Comparison of ENCODE assay signal across 8 cellular contexts in genomic region chr7:98251844-98252639, GRCh38. TPM values are rescaled to one million over a fixed set of nuclear protein-coding genes. Genes with fewer than 3 reads are reported as not detected.
DNase-seq lines count a peak whose midpoint lies in the region; ATAC-seq and TF ChIP-seq lines count a peak whose summit lies in the region.

Gene TECPR1, minus strand, starts transcription at chr7:98252232. Its CDS starts 6,086 bp downstream, at chr7:98246146.

- TF ChIP-seq CTCF in PC-9 (conservative IDR thresholded peaks at IDR 0.05), result no peak

- peaks cover 23% of the 10 kb centered on the region for H3F3A ChIP-seq in PC-9 (ENCODE audit: insufficient read depth, low read depth)

- H3K9me3 ChIP-seq in PC-9 (ENCODE audit: insufficient read depth, low read depth) (no peaks in the 10 kb centered on the region), muscle layer of colon (ENCODE audit: low read length) (no peaks in the 10 kb centered on the region)

- POLR2A ChIA-PET in PC-9 (lab: Charles Lee; ENCODE audit: unreplicated experiment), result interaction anchor here (0.5 kb wide), 1 partner anchor 1081 kb away, joined by 11 read pairs; no protein-coding TSS in a partner anchor

- peak within 1 kb of the TSS; percentile 87 for H3K4me3 ChIP-seq in Jurkat, Clone E6-1 (ENCODE audit: low read length)
- H3K4me3 ChIP-seq in PC-9 (peak within 1 kb of the TSS; percentile 100), muscle layer of colon (ENCODE audit: low read depth in 1 of 2, low read length in 2 of 2) (peak within 1 kb of the TSS; percentile 58 to 96)

- CTCF ChIA-PET in PC-9 (lab: Charles Lee), result interaction anchor here (0.6 kb wide), 1 partner anchor 403 kb away, joined by 3 read pairs; no protein-coding TSS in a partner anchor

- peak; percentile 97 for ATAC-seq in GM21717 (IDR thresholded peaks at IDR 0.05; ENCODE audit: unreplicated experiment)
- ATAC-seq in esophagus mucosa, result peak; percentile 98

- H3K27me3 ChIP-seq in PC-9 (ENCODE audit: insufficient read depth, low read depth) (no peaks in the 10 kb centered on the region), muscle layer of colon (ENCODE audit: control insufficient read depth in 1 of 2, insufficient read depth in 2 of 2, low read length in 2 of 2) (no peaks in the 10 kb centered on the region)

- H3K9ac ChIP-seq in muscle layer of colon (ENCODE audit: low read length), result peak within 1 kb of the TSS; percentile 35

- peak; percentile 84 for DNase-seq in DMS153 treated with DMSO at 0.1 percent for 48 hours (lab: John Stamatoyannopoulos, UW; ENCODE audit: unreplicated experiment)
- DNase-seq in Jurkat, Clone E6-1 (ENCODE audit: low read depth, low spot score), result peak; percentile 70
- peak; percentile 87 to 99 for DNase-seq in PC-9
- DNase-seq in activated T-cell treated with anti-CD3 and anti-CD28 coated beads, Interleukin-2, amount 50 U/mL, for 1 hour, result peak; percentile 84
- peak; percentile 75 for DNase-seq in stimulated activated CD8-positive, alpha-beta memory T cell treated with anti-CD3 and anti-CD28 coated beads, Interleukin-7, amount 100 ng/mL, for 24 hours (ENCODE audit: low read depth)

- intact Hi-C loops in PC-9 (cut with micrococcal nuclease; ENCODE audit: unreplicated experiment), result loop anchor here (1.0 kb wide), 1 partner anchor 32 kb away; no protein-coding TSS in a partner anchor

- no TSS peak for BruUV-seq in PC-9 (replicated peaks; lab: Mats Ljungman, UMichigan)

- peak within 1 kb of the TSS; percentile 71 for H3K27ac ChIP-seq in PC-9
- peak within 1 kb of the TSS; percentile 88 for H3K27ac ChIP-seq in muscle layer of colon (ENCODE audit: low read depth, low read length)

- no peaks in the 10 kb centered on the region for H3K9me2 ChIP-seq in PC-9 (ENCODE audit: insufficient read depth)

- peak within 1 kb of the TSS; percentile 92 for H3K4me2 ChIP-seq in PC-9

- H3K4me1 ChIP-seq in PC-9 (replicated peaks; ENCODE audit: insufficient read depth) (peaks cover 25% of the 10 kb centered on the region), muscle layer of colon (ENCODE audit: insufficient read depth, low read length) (peaks cover 16% of the 10 kb centered on the region)

- no peaks in the 10 kb centered on the region for H4K20me1 ChIP-seq in PC-9 (ENCODE audit: insufficient read depth)

- no peaks in the 10 kb centered on the region for H3K36me3 ChIP-seq in PC-9 (ENCODE audit: low read depth)
- H3K36me3 ChIP-seq in muscle layer of colon (ENCODE audit: insufficient read depth, low read length), result peaks cover 4% of the 10 kb centered on the region

- peaks cover 41% of the 10 kb centered on the region for H3K79me2 ChIP-seq in PC-9 (ENCODE audit: low read depth)

- H2AFZ ChIP-seq in PC-9, result peak within 1 kb of the TSS; percentile 98

RNA-seq across cellular contexts. Expression of gene TECPR1, which starts in this region (rescaled TPM):
- polyA plus RNA-seq in Jurkat, Clone E6-1 (2012; ENCODE audit: insufficient read depth, insufficient read length), result 39.0 TPM
- total RNA-seq in PC-9 (2021) (22.7 and 27.4 TPM in 2 replicates), esophagus mucosa (15.7 TPM)

Comparison
In these comparisons a context has a peak if more than half of its experiments do, and no peak if none do; other contexts are left out.
1. Peak in every context shown above with its lines: DNase-seq, ATAC-seq, H3K4me3 ChIP-seq and H3K27ac ChIP-seq.